In genomic region chr10:98536551-98536950, GRCh38 we compare ENCODE assay signal across 14 cellular contexts.
DNase-seq lines count a peak whose midpoint lies in the region; ATAC-seq, FAIRE-seq and TF ChIP-seq lines count a peak whose summit lies in the region.
"Had no signal": no experiment of that assay in that cellular context is flagged by ENCODE, and none has a peak within 500 bp of the region (broad histone marks: within the 10 kb centered on the region; RNA-seq: fewer than 3 reads in every experiment).

No MANE protein-coding gene starts in this region.

- no peak overlapping the region for H3K4me3 ChIP-seq in left lung
- no peak overlapping the region for H3K4me3 ChIP-seq in psoas muscle
- H3K4me3 ChIP-seq in H7 (ENCODE audit: insufficient read depth, low read depth, low read length): no peak overlapping the region
- H3K4me3 ChIP-seq: uterus had no signal

- peaks cover 39% of the 10 kb centered on the region for H3K4me1 Mint-ChIP-seq in HFFc6 (ENCODE audit: low read depth)

- no peak for FAIRE-seq in frontal cortex (lab: Jason Lieb, UNC)
- FAIRE-seq: D721Med had no signal

- H3K27me3 Mint-ChIP-seq in HFFc6 (ENCODE audit: insufficient read depth): no peaks in the 10 kb centered on the region

- no peaks in the 10 kb centered on the region for H3K36me3 Mint-ChIP-seq in HFFc6 (ENCODE audit: low read depth)

- WGBS in psoas muscle, 3 donors: 60 to 76% (median 71%) methylated on average over 3 of the region's 3 CpGs

- no peak overlapping the region; the same call in 1 of the 2 replicates for H3K4me3 Mint-ChIP-seq in HFFc6
- H3K4me3 Mint-ChIP-seq: dendritic cell treated with granulocyte-macrophage colony-stimulating factor and Interleukin-4, amounts not matched to agents 40 ng/mL and 50 ng/mL, for 4 days had no signal

- peak overlapping the region; percentile 42 for H3K27ac Mint-ChIP-seq in HFFc6
- H3K27ac Mint-ChIP-seq: dendritic cell treated with granulocyte-macrophage colony-stimulating factor and Interleukin-4, amounts not matched to agents 40 ng/mL and 50 ng/mL, for 4 days had no signal

- H3K4me1 ChIP-seq in left lung: no peaks in the 10 kb centered on the region
- no peaks in the 10 kb centered on the region for H3K4me1 ChIP-seq in psoas muscle
- H3K4me1 ChIP-seq: uterus had no signal

- H3K27me3 ChIP-seq in left lung: no peaks in the 10 kb centered on the region
- no peaks in the 10 kb centered on the region for H3K27me3 ChIP-seq in psoas muscle (ENCODE audit: insufficient read depth in 3 of 3, low read length in 2 of 3)
- H3K27me3 ChIP-seq in H7 (ENCODE audit: control insufficient read depth, insufficient read depth, low read length): no peaks in the 10 kb centered on the region
- H3K27me3 ChIP-seq: uterus had no signal

- no peaks in the 10 kb centered on the region for H3K36me3 ChIP-seq in left lung
- H3K36me3 ChIP-seq in psoas muscle (ENCODE audit: insufficient read depth in 1 of 2, low read depth in 1 of 2): no peaks in the 10 kb centered on the region
- H3K36me3 ChIP-seq in H7 (replicated peaks; ENCODE audit: control insufficient read depth, insufficient read depth, low read length): no peaks in the 10 kb centered on the region
- H3K36me3 ChIP-seq: uterus had no signal

- no peaks in the 10 kb centered on the region for H3K9me3 Mint-ChIP-seq in HFFc6
- H3K9me3 Mint-ChIP-seq: dendritic cell treated with granulocyte-macrophage colony-stimulating factor and Interleukin-4, amounts not matched to agents 40 ng/mL and 50 ng/mL, for 4 days had no signal

- H3K9me3 ChIP-seq in left lung (no peaks in the 10 kb centered on the region), psoas muscle (no peaks in the 10 kb centered on the region)
- H3K9me3 ChIP-seq: uterus had no signal

- ATAC-seq in left lung (peak; percentile 68), psoas muscle (no peak)

- TF ChIP-seq CTCF in HFFc6 (IDR thresholded peaks at IDR 0.05) (peak; percentile 56), left lung (IDR thresholded peaks at IDR 0.05) (no peak), psoas muscle (IDR thresholded peaks at IDR 0.05) (no peak)

- DNase-seq in AG08396 (ENCODE audit: low spot score) (peak; percentile 21), HFFc6 (peak; percentile 81), astrocyte of the hippocampus (ENCODE audit: low read depth, low spot score) (peak; percentile 49), left lung (no peak), psoas muscle (no peak), NOMO-1 treated with DMSO at 0.1 percent for 48 hours (lab: John Stamatoyannopoulos, UW; ENCODE audit: unreplicated experiment) (no peak), frontal cortex (ENCODE audit: low spot score in 2 of 2) (no peak), H7 (no peak)
- DNase-seq: NCI-H2107; stimulated activated naive CD4-positive, alpha-beta T cell; T-helper 9 cell; uterus had no signal

- no peak overlapping the region for H3K27ac ChIP-seq in left lung
- no peak overlapping the region for H3K27ac ChIP-seq in psoas muscle
- H3K27ac ChIP-seq: uterus had no signal

- intact Hi-C loops in left lung (cut with DNase I) (no loop called here), psoas muscle (cut with DNase I) (no loop called here)

Comparison
In these comparisons a context has a peak if more than half of its experiments do, and no peak if none do; other contexts are left out.
1. DNase-seq: peak in AG08396 (single experiment), HFFc6 (single experiment) and astrocyte of the hippocampus (single experiment); none in left lung (0 of 2), psoas muscle (0 of 2), NOMO-1 treated with DMSO at 0.1 percent for 48 hours (single experiment), frontal cortex (0 of 2) and H7 (single experiment).